ENCODE assay signal across 22 cellular contexts in genomic region chr7:50812109-50812508, GRCh38.
"Had no signal": no experiment of that assay in that cellular context is flagged by ENCODE, and none has a peak within 500 bp of the region (broad histone marks: within the 10 kb centered on the region; RNA-seq: fewer than 3 reads in every experiment).

No MANE protein-coding gene starts in this region.

- H3K4me1 Mint-ChIP-seq: activated CD4-positive, alpha-beta T cell treated with anti-CD3 and anti-CD28 coated beads for 36 hours; activated CD8-positive, alpha-beta memory T cell treated with anti-CD3 and anti-CD28 coated beads, Interleukin-2, amount 10 ng/mL, durations not matched to agents 7 days and 5 days; activated naive CD4-positive, alpha-beta T cell treated with anti-CD3 and anti-CD28 coated beads, Interleukin-2, amount 50 U/mL, for 24 hours; activated naive CD8-positive, alpha-beta T cell treated with anti-CD3 and anti-CD28 coated beads, Interleukin-2, amount 50 U/mL, for 24 hours had no signal

- H3K27ac Mint-ChIP-seq: activated CD4-positive, alpha-beta T cell treated with anti-CD3 and anti-CD28 coated beads for 36 hours; activated CD8-positive, alpha-beta memory T cell treated with anti-CD3 and anti-CD28 coated beads, Interleukin-2, amount 10 ng/mL, durations not matched to agents 7 days and 5 days; activated CD8-positive, alpha-beta T cell treated with anti-CD3 and anti-CD28 coated beads, Interleukin-2, amount 10 ng/mL, durations not matched to agents 7 days and 5 days; activated naive CD4-positive, alpha-beta T cell treated with anti-CD3 and anti-CD28 coated beads, Interleukin-2, amount 50 U/mL, for 24 hours; activated naive CD8-positive, alpha-beta T cell treated with anti-CD3 and anti-CD28 coated beads, Interleukin-2, amount 50 U/mL, for 24 hours; activated T-helper 2 cell treated with anti-CD3 and anti-CD28 coated beads, Interferon-gamma antibody, Interleukin-2, Interleukin-4, amounts not matched to agents 10 μg/mL and 5 μg/mL and 100 μg/mL, durations not matched to agents 14 hours and 24 hours and 36 hours; effector memory CD8-positive, alpha-beta T cell; neural progenitor cell; T-helper 2 cell treated with Interferon-gamma antibody and Interleukin-4, amounts not matched to agents 5 μg/mL and 100 μg/mL, for 36 hours had no signal

- H3K4me3 ChIP-seq: heart right ventricle, neural progenitor cell, psoas muscle, smooth muscle cell, tibial nerve had no signal

- H3K4me3 Mint-ChIP-seq: activated CD4-positive, alpha-beta T cell treated with anti-CD3 and anti-CD28 coated beads for 36 hours; activated CD8-positive, alpha-beta memory T cell treated with anti-CD3 and anti-CD28 coated beads, Interleukin-2, amount 10 ng/mL, durations not matched to agents 7 days and 5 days; activated CD8-positive, alpha-beta T cell treated with anti-CD3 and anti-CD28 coated beads, Interleukin-2, amount 10 ng/mL, durations not matched to agents 7 days and 5 days; activated naive CD4-positive, alpha-beta T cell treated with anti-CD3 and anti-CD28 coated beads, Interleukin-2, amount 50 U/mL, for 24 hours; activated naive CD8-positive, alpha-beta T cell treated with anti-CD3 and anti-CD28 coated beads, Interleukin-2, amount 50 U/mL, for 24 hours; effector memory CD8-positive, alpha-beta T cell; naive thymus-derived CD8-positive, alpha-beta T cell; neural progenitor cell; T-helper 2 cell treated with Interferon-gamma antibody and Interleukin-4, amounts not matched to agents 5 μg/mL and 100 μg/mL, for 36 hours had no signal

- H3K27ac ChIP-seq: foreskin keratinocyte, neural progenitor cell, parathyroid adenoma, psoas muscle, tibial nerve had no signal

- H3K9ac ChIP-seq: neural progenitor cell, parathyroid adenoma had no signal

- DNase-seq: activated CD4-positive, alpha-beta T cell treated with anti-CD3 and anti-CD28 coated beads for 36 hours; activated CD4-positive, CD25-positive, alpha-beta regulatory T cell; activated CD8-positive, alpha-beta memory T cell treated with anti-CD3 and anti-CD28 coated beads, Interleukin-2, amount 10 ng/mL, durations not matched to agents 7 days and 5 days; activated CD8-positive, alpha-beta T cell treated with anti-CD3 and anti-CD28 coated beads, Interleukin-2, amount 10 ng/mL, durations not matched to agents 7 days and 5 days; activated naive CD8-positive, alpha-beta T cell treated with anti-CD3 and anti-CD28 coated beads, Interleukin-2, amount 50 U/mL, for 24 hours; activated T-cell treated with anti-CD3 and anti-CD28 coated beads, Interleukin-2, amount 50 U/mL, for 48 hours; cortex of kidney; effector memory CD8-positive, alpha-beta T cell; islet precursor cell; occipital lobe; stimulated activated naive CD4-positive, alpha-beta T cell treated with Interleukin-2 at 50 U/mL for 16 hours had no signal

- H3K36me3 ChIP-seq: heart right ventricle, neural progenitor cell, tibial nerve had no signal

- H3K4me1 ChIP-seq: parathyroid adenoma, psoas muscle had no signal

- H3K36me3 Mint-ChIP-seq: activated CD8-positive, alpha-beta memory T cell treated with anti-CD3 and anti-CD28 coated beads, Interleukin-2, amount 10 ng/mL, durations not matched to agents 7 days and 5 days; activated naive CD4-positive, alpha-beta T cell treated with anti-CD3 and anti-CD28 coated beads, Interleukin-2, amount 50 U/mL, for 24 hours; neural progenitor cell had no signal

- ATAC-seq: activated CD4-positive, alpha-beta T cell treated with anti-CD3 and anti-CD28 coated beads for 36 hours; activated CD8-positive, alpha-beta memory T cell treated with anti-CD3 and anti-CD28 coated beads, Interleukin-2, amount 10 ng/mL, durations not matched to agents 7 days and 5 days; activated CD8-positive, alpha-beta T cell treated with anti-CD3 and anti-CD28 coated beads, Interleukin-2, amount 10 ng/mL, durations not matched to agents 7 days and 5 days; activated naive CD8-positive, alpha-beta T cell treated with anti-CD3 and anti-CD28 coated beads, Interleukin-2, amount 50 U/mL, for 24 hours; effector memory CD8-positive, alpha-beta T cell had no signal

- H3K9me3 Mint-ChIP-seq: activated naive CD8-positive, alpha-beta T cell treated with anti-CD3 and anti-CD28 coated beads, Interleukin-2, amount 50 U/mL, for 24 hours; activated T-helper 2 cell treated with anti-CD3 and anti-CD28 coated beads, Interferon-gamma antibody, Interleukin-2, Interleukin-4, amounts not matched to agents 10 μg/mL and 5 μg/mL and 100 μg/mL, durations not matched to agents 14 hours and 24 hours and 36 hours; T-helper 2 cell treated with Interferon-gamma antibody and Interleukin-4, amounts not matched to agents 5 μg/mL and 100 μg/mL, for 36 hours had no signal

- H3K27me3 ChIP-seq: heart right ventricle, neural progenitor cell, tibial nerve had no signal

- H3K9me3 ChIP-seq: heart right ventricle, psoas muscle, tibial nerve had no signal
